Comparison of ENCODE assay signal across 10 cellular contexts in genomic region chr1:202505356-202505755, GRCh38.
A peak's percentile ranks its signal among the peaks of the same experiment; 100 is the strongest.
DNase-seq lines count a peak whose midpoint lies in the region; ATAC-seq and TF ChIP-seq lines count a peak whose summit lies in the region.
"Had no signal": no experiment of that assay in that cellular context is flagged by ENCODE, and none has a peak within 500 bp of the region (broad histone marks: within the 10 kb centered on the region; RNA-seq: fewer than 3 reads in every experiment).

No MANE protein-coding gene starts in this region.

- TF ChIP-seq CTCF in brain microvascular endothelial cell (IDR thresholded peaks at IDR 0.05; ENCODE audit: low read depth, low read length, missing control alignments) = no peak
- TF ChIP-seq CTCF in psoas muscle (IDR thresholded peaks at IDR 0.05) = no peak

- H3K27ac ChIP-seq in brain microvascular endothelial cell (peak overlapping the region; percentile 80), psoas muscle (peak overlapping the region; percentile 39)

- no peaks in the 10 kb centered on the region for H3K9me3 ChIP-seq in psoas muscle

- in situ Hi-C loops in brain microvascular endothelial cell (cut with HindIII; ENCODE audit: low pct_ligation_motif_present, low sequenced_read_pairs) = no loop called here

- intact Hi-C loops in psoas muscle (cut with DNase I) = no loop called here

- 44 to 54% (median 45%) methylated on average over 4 of the region's 4 CpGs for WGBS in psoas muscle, 3 donors

- ATAC-seq in psoas muscle = peak in 1 of 4 donors; percentile 48
- no peak for ATAC-seq in GM19328 (IDR thresholded peaks at IDR 0.05; ENCODE audit: unreplicated experiment)

- H3K36me3 ChIP-seq in brain microvascular endothelial cell (replicated peaks) (no peaks in the 10 kb centered on the region), psoas muscle (ENCODE audit: insufficient read depth in 1 of 2, low read depth in 1 of 2) (peaks cover 0 to 31% of the 10 kb centered on the region in 2 donors)

- peaks cover 13% of the 10 kb centered on the region for H3K4me1 ChIP-seq in psoas muscle

- H3K27me3 ChIP-seq in brain microvascular endothelial cell (replicated peaks) (no peaks in the 10 kb centered on the region), psoas muscle (ENCODE audit: insufficient read depth in 3 of 3, low read length in 2 of 3) (no peaks in the 10 kb centered on the region)

- H3K4me3 ChIP-seq in brain microvascular endothelial cell (ENCODE audit: low read depth, low read length) (no peak overlapping the region), psoas muscle (no peak overlapping the region)

- peak; percentile 5 for DNase-seq in Daoy (ENCODE audit: low read depth)
- DNase-seq in brain microvascular endothelial cell = peak; percentile 67
- DNase-seq in hepatic stellate cell (ENCODE audit: low spot score) = peak; percentile 19
- no peak for DNase-seq in psoas muscle
- DNase-seq in SIG-M5 (lab: John Stamatoyannopoulos, UW) = no peak
- no peak for DNase-seq in superior temporal gyrus (ENCODE audit: extremely low spot score)
- DNase-seq in stimulated activated CD4-positive, alpha-beta T cell treated with anti-CD3 and anti-CD28 coated beads, Interleukin-4, amount 100 ng/mL, for 24 hours = no peak
- DNase-seq: activated effector memory CD4-positive, alpha-beta T cell treated with Interleukin-2 at 50 U/mL for 16 hours; NCI-H1417 treated with DMSO at 0.1 percent for 48 hours had no signal

Comparison
In these comparisons a context has a peak if more than half of its experiments do, and no peak if none do; other contexts are left out.
1. DNase-seq: peak in Daoy (single experiment), brain microvascular endothelial cell (single experiment) and hepatic stellate cell (single experiment); none in psoas muscle (0 of 2), SIG-M5 (single experiment), superior temporal gyrus (single experiment) and stimulated activated CD4-positive, alpha-beta T cell treated with anti-CD3 and anti-CD28 coated beads, Interleukin-4, amount 100 ng/mL, for 24 hours (single experiment).